Comparison of ENCODE assay signal across 12 cellular contexts in genomic region chr10:73705506-73706072, GRCh38. TPM values are rescaled to one million over a fixed set of nuclear protein-coding genes. Genes with fewer than 3 reads are reported as not detected.
A peak's percentile ranks its signal among the peaks of the same experiment; 100 is the strongest.
DNase-seq lines count a peak whose midpoint lies in the region; ATAC-seq, FAIRE-seq and TF ChIP-seq lines count a peak whose summit lies in the region.
"Not testable (repeated sequence)": the region's sequence is repeated elsewhere in the genome, so short reads cannot be mapped to it uniquely, and the experiment has no call there.
"Had no signal": no experiment of that assay in that cellular context is flagged by ENCODE, and none has a peak within 500 bp of the region (broad histone marks: within the 10 kb centered on the region; RNA-seq: fewer than 3 reads in every experiment).

No MANE protein-coding gene starts in this region.

- not testable (repeated sequence) for H3K9me3 Mint-ChIP-seq in memory B cell

- WGBS in A549 (ENCODE audit: missing lambda C conversion rate): 44% methylated on average over 1 of the region's 1 CpG
- WGBS in thyroid gland, 2 donors: 38 to 43% methylated on average over 1 of the region's 1 CpG

- not testable (repeated sequence) for TF ChIP-seq POLR2A in A549 (IDR thresholded peaks at IDR 0.05; ENCODE audit: low read length); thyroid gland (IDR thresholded peaks at IDR 0.05)

- ATAC-seq in A549; left lung; memory B cell (ENCODE audit: low read depth): not testable (repeated sequence)
- peak; percentile 61 for ATAC-seq in PC-3

- not testable (repeated sequence) for BruUV-seq in PC-3 (replicated peaks; lab: Mats Ljungman, UMichigan)

- POLR2A ChIA-PET in A549 (lab: Yijun Ruan, JAX): not testable (repeated sequence)
- POLR2A ChIA-PET in PC-3 (lab: Charles Lee; ENCODE audit: unreplicated experiment): interaction anchor here (0.5 to 0.9 kb wide), 2 partner anchors 27 to 103 kb away, joined by 4 to 8 read pairs; no protein-coding TSS in a partner anchor

- not testable (repeated sequence) for H4K20me1 ChIP-seq in PC-3 (ENCODE audit: low read length)

- H3K27me3 Mint-ChIP-seq in memory B cell: not testable (repeated sequence)

- H3K4me1 Mint-ChIP-seq in memory B cell: not testable (repeated sequence)

- peaks cover 14% of the 10 kb centered on the region for H3K36me3 Mint-ChIP-seq in memory B cell

- not testable (repeated sequence) for DNase-seq in A549 (ENCODE audit: low read depth in 1 of 2, low spot score in 1 of 2); memory B cell (ENCODE audit: low spot score in 2 of 2)
- peak; percentile 25 for DNase-seq in DMS53 treated with DMSO at 0.1 percent for 48 hours (lab: John Stamatoyannopoulos, UW; ENCODE audit: unreplicated experiment)
- peak; percentile 80 for DNase-seq in PC-3
- DNase-seq in bronchial epithelial cell (ENCODE audit: low read depth): peak; percentile 27
- peak in 1 of 2 donors; percentile 72 for DNase-seq in left lung
- peak; percentile 13 to 35 for DNase-seq in thyroid gland

- TF ChIP-seq CTCF in A549 (IDR thresholded peaks at IDR 0.05); PC-3 (conservative IDR thresholded peaks at IDR 0.05; ENCODE audit: low read depth, low read length); bronchial epithelial cell (IDR thresholded peaks at IDR 0.05; ENCODE audit: insufficient read depth, low read length, severe bottlenecking); left lung (IDR thresholded peaks at IDR 0.05); thyroid gland (IDR thresholded peaks at IDR 0.05): not testable (repeated sequence)

- TF ChIP-seq RAD21 in A549 (conservative IDR thresholded peaks at IDR 0.05 in 1 of 2, IDR thresholded peaks at IDR 0.05 in 1 of 2): not testable (repeated sequence)

- H3K36me3 ChIP-seq in PC-3 (ENCODE audit: low read depth, low read length); bronchial epithelial cell (ENCODE audit: control insufficient read depth, insufficient read depth, low read length); thyroid gland: not testable (repeated sequence)
- peaks cover 0 to 23% of the 10 kb centered on the region in 2 donors for H3K36me3 ChIP-seq in left lung

- H3K9me2 ChIP-seq in PC-3 (replicated peaks; ENCODE audit: low read length): not testable (repeated sequence)

- not testable (repeated sequence) for TF ChIP-seq EP300 in A549 (IDR thresholded peaks at IDR 0.05)

- H3K9ac ChIP-seq in PC-3 (ENCODE audit: low read length): peak overlapping the region; percentile 4; the same call in 1 of the 2 replicates

- CTCF ChIA-PET in A549 (lab: Yijun Ruan, JAX): not testable (repeated sequence)
- CTCF ChIA-PET in PC-3 (lab: Charles Lee): interaction anchor here (0.9 kb wide), 1 partner anchor 52 kb away, joined by 4 read pairs; no protein-coding TSS in a partner anchor

- not testable (repeated sequence) for H3F3A ChIP-seq in PC-3 (ENCODE audit: low read length, unreplicated experiment)

- H3K4me3 Mint-ChIP-seq in memory B cell: not testable (repeated sequence)

- H3K4me2 ChIP-seq in A549 (peak overlapping the region; percentile 26; the same call in 1 of the 3 replicates), PC-3 (ENCODE audit: low read length) (peak overlapping the region; percentile 60)

- not testable (repeated sequence) for H3K27ac ChIP-seq in A549
- H3K27ac ChIP-seq in PC-3 (ENCODE audit: low read length) (peak overlapping the region; percentile 52), left lung (peak overlapping the region; percentile 23 to 62), thyroid gland (peak overlapping the region; percentile 5 to 60 (median 30))

- H3K27ac Mint-ChIP-seq in memory B cell: peak overlapping the region; percentile 41

- FAIRE-seq in A549 (lab: Jason Lieb, UNC); bronchial epithelial cell (lab: Jason Lieb, UNC): not testable (repeated sequence)

- H3K9me3 ChIP-seq in A549; PC-3 (ENCODE audit: low read length); left lung; thyroid gland: not testable (repeated sequence)

- not testable (repeated sequence) for H3K4me3 ChIP-seq in A549; PC-3 (ENCODE audit: low read length); bronchial epithelial cell (ENCODE audit: low read depth, low read length); left lung; thyroid gland (replicated peaks in 1 of 3)

- H3K27me3 ChIP-seq in PC-3 (ENCODE audit: low read length); bronchial epithelial cell (ENCODE audit: control insufficient read depth, insufficient read depth, low read length); left lung; thyroid gland: not testable (repeated sequence)

- H2AFZ ChIP-seq in PC-3 (ENCODE audit: low read length): 0 out of 2 replicates have a peak overlapping the region, but pooled peaks have one; percentile 49

- H3K4me1 ChIP-seq in A549, left lung, thyroid gland: not testable (repeated sequence)
- H3K4me1 ChIP-seq in PC-3 (ENCODE audit: insufficient read depth, low read length): peaks cover 25% of the 10 kb centered on the region

- not testable (repeated sequence) for H3K79me2 ChIP-seq in PC-3 (ENCODE audit: low read length)

- intact Hi-C loops in PC-3 (cut with micrococcal nuclease): loop anchor here (1.0 kb wide), 1 partner anchor 25 kb away; no protein-coding TSS in a partner anchor
- intact Hi-C loops in left lung (cut with DNase I); thyroid gland (cut with DNase I): not testable (repeated sequence)

RNA-seq across cellular contexts. Expression of gene AGAP5, which starts 7.7 kb away (rescaled TPM):
- polyA plus RNA-seq in A549 (2011; rRNA removed) (4.0 and 4.9 TPM in 2 replicates), A549 (2017; fragmentation: RNase III; extraction: RNeasy Plus Mini Kit Qiagen cat#74134 plus additional on column Dnase treatment) (2.5 to 2.8 TPM (median 2.6 TPM) in 3 replicates)
- polyA plus RNA-seq in A549 (2012; cell fraction: cytosol; rRNA removed): 2.8 and 3.1 TPM in 2 replicates
- polyA plus RNA-seq in A549 (2012; cell fraction: nucleus; rRNA removed): 16.2 and 18.0 TPM in 2 replicates
- polyA minus RNA-seq in A549 (2011; rRNA and poly(A)+ RNA removed): 2.3 and 2.7 TPM in 2 replicates
- total RNA-seq in PC-3 (2014; rRNA removed) (15.0 and 18.2 TPM in 2 replicates), bronchial epithelial cell (3.7 and 4.0 TPM in 2 replicates), left lung (1 to 10 TPM; 8.4 to 10.0 TPM), thyroid gland (10 to 100 TPM in 2 of 4 donors, 1 to 10 TPM in 2; 8.2 to 12.1 (median 10.2) TPM)

RNA-seq across cellular contexts. Expression of gene SEC24C, which starts 38.6 kb away (rescaled TPM):
- polyA plus RNA-seq in A549 (2011; rRNA removed): 84.7 and 121 TPM in 2 replicates
- 44.8 and 58.3 TPM in 2 replicates for polyA plus RNA-seq in A549 (2012; cell fraction: cytosol; rRNA removed)
- 121 and 134 TPM in 2 replicates for polyA plus RNA-seq in A549 (2012; cell fraction: nucleus; rRNA removed)
- 52.6 to 54.3 TPM (median 54.1 TPM) in 3 replicates for polyA plus RNA-seq in A549 (2017; fragmentation: RNase III; extraction: RNeasy Plus Mini Kit Qiagen cat#74134 plus additional on column Dnase treatment)
- polyA minus RNA-seq in A549 (2011; rRNA and poly(A)+ RNA removed): 139 and 162 TPM in 2 replicates
- 285 and 325 TPM in 2 replicates for total RNA-seq in PC-3 (2014; rRNA removed)
- total RNA-seq in bronchial epithelial cell: 55.0 and 92.4 TPM in 2 replicates
- total RNA-seq in left lung: 10 to 100 TPM; 86.6 to 88.1 TPM
- 10 to 100 TPM; 56.2 to 95.2 (median 83.9) TPM for total RNA-seq in thyroid gland

RNA-seq across cellular contexts. Expression of gene SYNPO2L, which starts 49.8 kb away (rescaled TPM):
- polyA plus RNA-seq in A549 (2011; rRNA removed) (not detected in 2 replicates), A549 (2017; fragmentation: RNase III; extraction: RNeasy Plus Mini Kit Qiagen cat#74134 plus additional on column Dnase treatment) (not detected in 3 replicates)
- polyA plus RNA-seq in A549 (2012; cell fraction: cytosol; rRNA removed): not detected in 2 replicates
- 0.01 TPM in 1 of 2 replicates, not detected in the other for polyA plus RNA-seq in A549 (2012; cell fraction: nucleus; rRNA removed)
- not detected in 2 replicates for polyA minus RNA-seq in A549 (2011; rRNA and poly(A)+ RNA removed)
- total RNA-seq in PC-3 (2014; rRNA removed) (0.06 TPM in 1 of 2 replicates, not detected in the other), bronchial epithelial cell (under 0.01 TPM in 1 of 2 replicates, not detected in the other), left lung (under 1 TPM; 0.20 to 0.42 TPM), thyroid gland (not detected)
- total RNA-seq: Calu3; CD4-positive, alpha-beta T cell; CD8-positive, alpha-beta memory T cell; H7 had no signal
- polyA plus RNA-seq: CD14-positive monocyte; CD8-positive, alpha-beta memory T cell had no signal
